21 cellular contexts compared by ENCODE assay signal in the genomic region with DNA sequence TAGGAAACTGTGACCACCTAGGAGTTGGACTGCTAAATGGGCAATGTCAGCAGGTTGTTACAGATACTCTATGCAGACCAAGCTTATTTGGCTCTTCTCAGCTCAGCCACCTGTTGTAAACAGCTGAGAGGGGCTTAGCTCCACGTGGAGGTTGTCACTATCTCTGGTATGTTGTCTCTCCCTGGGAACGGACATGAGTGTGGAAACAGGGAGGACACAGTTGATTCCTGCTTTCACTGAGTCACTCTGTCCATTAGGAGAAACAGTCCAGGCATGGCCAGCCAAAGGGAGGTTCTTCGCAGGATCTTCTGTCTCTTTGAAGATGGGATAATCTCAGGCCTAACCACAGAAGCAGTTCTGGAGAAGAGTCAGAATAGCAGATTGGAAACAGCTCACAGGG.
DNase-seq lines count a peak whose midpoint lies in the region; TF ChIP-seq lines count a peak whose summit lies in the region.
"Had no signal": no experiment of that assay in that cellular context is flagged by ENCODE, and none has a peak within 500 bp of the region (broad histone marks: within the 10 kb centered on the region; RNA-seq: fewer than 3 reads in every experiment).

No MANE protein-coding gene starts in this region.

- DNase-seq in EH (ENCODE audit: low read depth) (peak; percentile 76), LHCN-M2 (ENCODE audit: low read depth) (peak; percentile 98), foreskin fibroblast (peak; percentile 55 to 68), nephron progenitor cell (no peak), DMS53 treated with DMSO at 0.1 percent for 48 hours (lab: John Stamatoyannopoulos, UW; ENCODE audit: unreplicated experiment) (no peak), DMS 273 (lab: John Stamatoyannopoulos, UW; ENCODE audit: unreplicated experiment) (no peak), ascending aorta (ENCODE audit: low spot score in 2 of 2) (no peak), NCI-H2081 treated with DMSO at 0.1 percent for 48 hours (lab: John Stamatoyannopoulos, UW) (no peak)
- DNase-seq: activated CD4-positive, alpha-beta T cell treated with anti-CD3 and anti-CD28 coated beads, Interleukin-2, amount 50 U/mL, for 48 hours; activated naive CD4-positive, alpha-beta T cell treated with anti-CD3 and anti-CD28 coated beads for 36 hours; activated T-cell treated with anti-CD3 and anti-CD28 coated beads for 4 hours; CD4-positive, alpha-beta memory T cell; cortex of kidney; mesendoderm; MV-4-11; NCI-H1930; NCI-H510A; retina had no signal

- no peaks in the 10 kb centered on the region for H3K36me3 ChIP-seq in ascending aorta

- TF ChIP-seq CTCF in foreskin fibroblast (IDR thresholded peaks at IDR 0.05; ENCODE audit: low read depth, low read length): no peak
- no peak for TF ChIP-seq CTCF in nephron progenitor cell (IDR thresholded peaks at IDR 0.05)
- TF ChIP-seq CTCF in ascending aorta (IDR thresholded peaks at IDR 0.05): no peak

- H3K27ac ChIP-seq in ascending aorta: no peak overlapping the region
- H3K27ac ChIP-seq: epithelial cell of prostate, VCaP had no signal

- no peaks in the 10 kb centered on the region for H3K9me3 Mint-ChIP-seq in nephron progenitor cell
- H3K9me3 Mint-ChIP-seq: activated naive CD4-positive, alpha-beta T cell treated with anti-CD3 and anti-CD28 coated beads for 36 hours; CD4-positive, alpha-beta memory T cell; IgD-negative memory B cell had no signal

- H3K4me3 ChIP-seq in foreskin fibroblast (ENCODE audit: low read depth in 1 of 2, low read length in 2 of 2) (no peak overlapping the region), ascending aorta (no peak overlapping the region)

- H3K4me3 Mint-ChIP-seq in nephron progenitor cell: no peak overlapping the region
- H3K4me3 Mint-ChIP-seq: activated naive CD4-positive, alpha-beta T cell treated with anti-CD3 and anti-CD28 coated beads for 36 hours; CD4-positive, alpha-beta memory T cell; IgD-negative memory B cell had no signal

- H3K27ac Mint-ChIP-seq in nephron progenitor cell: peak overlapping the region; percentile 54
- H3K27ac Mint-ChIP-seq: activated naive CD4-positive, alpha-beta T cell treated with anti-CD3 and anti-CD28 coated beads for 36 hours; IgD-negative memory B cell had no signal

- no peaks in the 10 kb centered on the region for H3K27me3 Mint-ChIP-seq in nephron progenitor cell (ENCODE audit: low read depth, poor library complexity)
- H3K27me3 Mint-ChIP-seq: IgD-negative memory B cell had no signal

- H3K4me1 ChIP-seq in ascending aorta: no peaks in the 10 kb centered on the region

- peaks cover 4% of the 10 kb centered on the region for H3K4me1 Mint-ChIP-seq in nephron progenitor cell

- no peaks in the 10 kb centered on the region for H3K36me3 Mint-ChIP-seq in nephron progenitor cell (ENCODE audit: low read depth)
- H3K36me3 Mint-ChIP-seq: CD4-positive, alpha-beta memory T cell had no signal

- H3K27me3 ChIP-seq in ascending aorta: no peaks in the 10 kb centered on the region

- intact Hi-C loops in ascending aorta (cut with DNase I): no loop called here

- H3K9me3 ChIP-seq in ascending aorta: no peaks in the 10 kb centered on the region

Comparison
In these comparisons a context has a peak if more than half of its experiments do, and no peak if none do; other contexts are left out.
1. DNase-seq: peak in EH (single experiment), LHCN-M2 (single experiment) and foreskin fibroblast (2 of 2); none in nephron progenitor cell (single experiment), DMS53 treated with DMSO at 0.1 percent for 48 hours (single experiment), DMS 273 (single experiment), ascending aorta (0 of 2) and NCI-H2081 treated with DMSO at 0.1 percent for 48 hours (single experiment).